In the genomic region with DNA sequence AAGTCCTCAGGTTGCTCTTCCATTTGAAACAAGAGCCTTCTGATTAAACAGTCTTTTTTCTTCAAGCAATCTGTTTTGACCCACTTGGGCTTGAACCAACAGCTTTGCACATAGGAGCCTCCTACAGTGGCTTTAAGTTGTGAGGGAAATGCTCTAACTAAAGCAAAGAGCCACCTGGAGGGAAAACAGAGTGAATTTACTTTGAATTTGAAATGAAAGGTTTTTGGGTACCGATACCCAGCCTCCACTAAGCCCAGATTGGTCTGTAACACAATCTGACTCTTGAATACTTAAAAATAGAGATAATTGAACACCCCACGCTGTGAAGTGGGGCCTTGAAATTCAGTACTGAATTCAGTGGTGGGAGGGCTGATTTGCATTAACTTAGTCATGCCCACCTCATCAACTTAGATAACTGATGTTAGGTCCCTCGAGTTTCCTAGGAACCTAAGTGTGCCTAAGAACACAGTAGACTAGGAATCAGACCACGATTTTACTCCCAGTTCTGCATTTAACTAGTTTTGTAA, we compare ENCODE assay signal across 16 cellular contexts. TPM values are rescaled to one million over a fixed set of nuclear protein-coding genes. Genes with fewer than 3 reads are reported as not detected.
"Had no signal": no experiment of that assay in that cellular context is flagged by ENCODE, and none has a peak within 500 bp of the region (broad histone marks: within the 10 kb centered on the region; RNA-seq: fewer than 3 reads in every experiment).

No MANE protein-coding gene starts in this region.

- H3K4me1 ChIP-seq: colonic mucosa, lower lobe of right lung, parathyroid adenoma, thyroid gland had no signal

- H3K27ac ChIP-seq: colonic mucosa, hepatocyte, lower lobe of right lung, parathyroid adenoma, thyroid gland had no signal

- ATAC-seq: stimulated activated effector memory CD8-positive, alpha-beta T cell treated with anti-CD3 and anti-CD28 coated beads, Interleukin-12 subunit alpha, Interleukin-12 subunit beta, amount 100 ng/mL, for 72 hours had no signal

- DNase-seq: activated CD4-positive, alpha-beta T cell treated with anti-CD3 and anti-CD28 coated beads for 1 hour; activated CD4-positive, alpha-beta T cell treated with anti-CD3 and anti-CD28 coated beads, Interleukin-2, amount 50 U/mL, for 4 hours; activated naive CD4-positive, alpha-beta T cell; activated naive CD8-positive, alpha-beta T cell treated with anti-CD3 and anti-CD28 coated beads, Interleukin-2, amount 10 ng/mL, durations not matched to agents 7 days and 5 days; activated T-cell treated with anti-CD3 and anti-CD28 coated beads for 4 hours; central memory CD4-positive, alpha-beta T cell; colonic mucosa; immature natural killer cell; lower lobe of right lung; midbrain; retina; thyroid gland had no signal

- H3K36me3 ChIP-seq: colonic mucosa, lower lobe of right lung, thyroid gland had no signal

- H3K9me3 ChIP-seq: colonic mucosa, lower lobe of right lung, thyroid gland had no signal

- H3K4me3 ChIP-seq: colonic mucosa, hepatocyte, lower lobe of right lung, thyroid gland had no signal

- FAIRE-seq: endometrium had no signal

- H3K9ac ChIP-seq: parathyroid adenoma had no signal

RNA-seq across cellular contexts. Expression of a gene that starts 56.3 kb away (rescaled TPM):
- polyA plus RNA-seq: immature natural killer cell had no signal
